Comparison of ENCODE assay signal across 27 cellular contexts in genomic region chr3:1269808-1270207, GRCh38.
"Had no signal": no experiment of that assay in that cellular context is flagged by ENCODE, and none has a peak within 500 bp of the region (broad histone marks: within the 10 kb centered on the region; RNA-seq: fewer than 3 reads in every experiment).

No MANE protein-coding gene starts in this region.

- FAIRE-seq: colon had no signal

- ATAC-seq: activated CD4-positive, alpha-beta T cell treated with anti-CD3 and anti-CD28 coated beads for 36 hours; activated CD8-positive, alpha-beta memory T cell treated with anti-CD3 and anti-CD28 coated beads, Interleukin-2, amount 10 ng/mL, durations not matched to agents 7 days and 5 days; activated CD8-positive, alpha-beta T cell treated with anti-CD3 and anti-CD28 coated beads, Interleukin-2, amount 10 ng/mL, durations not matched to agents 7 days and 5 days; activated T-cell treated with anti-CD3 and anti-CD28 coated beads, Interleukin-2, amount 50 U/mL, for 72 hours; body of pancreas; effector memory CD8-positive, alpha-beta T cell; gastroesophageal sphincter had no signal

- H3K4me1 ChIP-seq: body of pancreas, esophagus muscularis mucosa, gastroesophageal sphincter had no signal

- H3K4me3 ChIP-seq: body of pancreas, esophagus muscularis mucosa, gastroesophageal sphincter had no signal

- H3K36me3 ChIP-seq: esophagus muscularis mucosa, gastroesophageal sphincter had no signal

- H3K27me3 ChIP-seq: body of pancreas, esophagus muscularis mucosa, gastroesophageal sphincter had no signal

- H3K9me3 ChIP-seq: body of pancreas, esophagus muscularis mucosa, gastroesophageal sphincter had no signal

- H3K27ac ChIP-seq: body of pancreas, esophagus muscularis mucosa, gastroesophageal sphincter had no signal

- DNase-seq: activated CD4-positive, alpha-beta memory T cell treated with anti-CD3 and anti-CD28 coated beads for 36 hours; activated CD4-positive, alpha-beta T cell treated with anti-CD3 and anti-CD28 coated beads for 36 hours; activated CD4-positive, alpha-beta T cell treated with anti-CD3 and anti-CD28 coated beads, Interleukin-2, amount 10 ng/mL, durations not matched to agents 24 days and 14 days; activated CD4-positive, CD25-positive, alpha-beta regulatory T cell; activated CD4-positive, CD25-positive, alpha-beta regulatory T cell treated with anti-CD3 and anti-CD28 coated beads, Interleukin-2, amount 50 U/mL, for 72 hours; activated CD8-positive, alpha-beta memory T cell treated with anti-CD3 and anti-CD28 coated beads, Interleukin-2, amount 10 ng/mL, durations not matched to agents 7 days and 5 days; activated CD8-positive, alpha-beta memory T cell treated with anti-CD3 and anti-CD28 coated beads, Interleukin-2, amount 50 U/mL, for 4 hours; activated CD8-positive, alpha-beta T cell treated with anti-CD3 and anti-CD28 coated beads, Interleukin-2, amount 10 ng/mL, durations not matched to agents 7 days and 5 days; activated gamma-delta T cell; activated naive CD4-positive, alpha-beta T cell; activated naive CD4-positive, alpha-beta T cell treated with anti-CD3 and anti-CD28 coated beads, Interleukin-2, amount 50 U/mL, for 16 hours; activated T-cell treated with anti-CD3 and anti-CD28 coated beads, Interleukin-2, amount 50 U/mL, for 1 hour; activated T-cell treated with anti-CD3 and anti-CD28 coated beads, Interleukin-2, amount 50 U/mL, for 72 hours; amniotic stem cell; anterior cingulate cortex; body of pancreas; caudate nucleus; cortex of kidney; dermis blood vessel endothelial cell; effector CD4-positive, alpha-beta T cell; effector memory CD8-positive, alpha-beta T cell; erythroblast; foreskin melanocyte; T-helper 2 cell had no signal
